9 cellular contexts compared by ENCODE assay signal in the genomic region with DNA sequence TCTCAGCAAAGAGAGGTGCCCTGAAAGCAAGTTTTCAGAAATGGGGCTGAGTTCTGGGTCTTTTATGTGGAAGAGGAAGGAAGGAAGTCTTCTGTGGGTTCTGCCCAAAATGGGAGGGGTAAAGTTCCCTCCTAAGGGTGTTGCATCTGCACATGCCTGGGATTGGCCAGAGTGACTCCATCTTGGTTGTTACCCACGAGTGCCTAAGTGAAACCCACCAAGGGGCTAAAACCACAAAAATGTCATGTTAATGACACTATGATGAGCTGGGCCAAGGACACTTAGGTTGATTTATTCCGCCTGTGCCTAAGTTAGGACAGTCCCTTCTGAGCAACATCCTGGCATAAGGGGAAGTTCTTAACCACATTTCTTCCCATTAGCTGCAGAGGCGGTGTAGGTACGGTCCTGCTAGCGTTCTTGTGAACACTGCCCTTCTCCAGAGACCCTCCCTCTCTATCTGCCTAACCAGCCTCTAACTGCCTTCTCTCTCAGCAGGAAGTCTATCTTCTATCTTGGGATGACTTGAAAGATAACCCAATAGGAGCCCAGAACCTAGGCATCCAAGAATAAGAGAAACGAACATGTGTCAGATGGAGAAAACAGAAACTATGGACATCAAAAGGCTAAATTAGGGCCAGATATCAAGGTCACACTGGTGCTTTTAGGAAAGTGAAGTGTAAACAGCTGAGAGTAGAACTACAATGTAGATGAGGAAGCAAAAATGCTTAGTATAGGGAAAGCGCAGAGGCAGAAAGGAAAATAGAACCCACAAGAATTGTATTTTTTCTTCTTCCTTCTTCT.
A peak's percentile ranks its signal among the peaks of the same experiment; 100 is the strongest.
DNase-seq lines count a peak whose midpoint lies in the region; ATAC-seq and TF ChIP-seq lines count a peak whose summit lies in the region.
"Had no signal": no experiment of that assay in that cellular context is flagged by ENCODE, and none has a peak within 500 bp of the region (broad histone marks: within the 10 kb centered on the region; RNA-seq: fewer than 3 reads in every experiment).

No MANE protein-coding gene starts in this region.

- H3K9me3 ChIP-seq in esophagus muscularis mucosa: peaks cover 0 to 7% (median 4%) of the 10 kb centered on the region in 4 donors

- peaks cover 16% of the 10 kb centered on the region for H3K4me1 Mint-ChIP-seq in activated naive CD8-positive, alpha-beta T cell treated with anti-CD3 and anti-CD28 coated beads, Interleukin-2, amount 10 ng/mL, durations not matched to agents 7 days and 5 days
- peaks cover 42 to 72% of the 10 kb centered on the region in 2 donors for H3K4me1 Mint-ChIP-seq in stimulated activated naive B cell treated with anti-CD40 and anti-IgM and Interleukin-4, amounts not matched to agents 10 μg/mL and 1 μg/mL and 100 μg/mL, for 72 hours

- intact Hi-C loops in esophagus muscularis mucosa (cut with DNase I): no loop called here

- no peaks in the 10 kb centered on the region for H3K4me1 ChIP-seq in esophagus muscularis mucosa

- no peaks in the 10 kb centered on the region for H3K27me3 ChIP-seq in esophagus muscularis mucosa

- 71% methylated on average over 7 of the region's 7 CpGs for WGBS in esophagus muscularis mucosa

- no peaks in the 10 kb centered on the region for H3K27me3 Mint-ChIP-seq in activated naive CD8-positive, alpha-beta T cell treated with anti-CD3 and anti-CD28 coated beads, Interleukin-2, amount 10 ng/mL, durations not matched to agents 7 days and 5 days
- no peaks in the 10 kb centered on the region for H3K27me3 Mint-ChIP-seq in stimulated activated naive B cell treated with anti-CD40 and anti-IgM and Interleukin-4, amounts not matched to agents 10 μg/mL and 1 μg/mL and 100 μg/mL, for 72 hours

- no peak for DNase-seq in activated CD4-positive, CD25-positive, alpha-beta regulatory T cell (lab: John Stamatoyannopoulos, UW)
- DNase-seq in NOMO-1 (lab: John Stamatoyannopoulos, UW; ENCODE audit: unreplicated experiment in 2 of 2): peak; percentile 93 to 98
- DNase-seq in activated naive CD8-positive, alpha-beta T cell treated with anti-CD3 and anti-CD28 coated beads, Interleukin-2, amount 10 ng/mL, durations not matched to agents 7 days and 5 days: peak; percentile 32
- DNase-seq in stimulated activated naive B cell treated with anti-CD40 and anti-IgM and Interleukin-4, amounts not matched to agents 10 μg/mL and 1 μg/mL and 100 μg/mL, for 72 hours: peak; percentile 81
- DNase-seq in esophagus muscularis mucosa (ENCODE audit: extremely low spot score): no peak
- no peak for DNase-seq in cerebellum (ENCODE audit: low spot score)

- H3K9me3 Mint-ChIP-seq in activated naive CD8-positive, alpha-beta T cell treated with anti-CD3 and anti-CD28 coated beads, Interleukin-2, amount 10 ng/mL, durations not matched to agents 7 days and 5 days: peaks cover 41% of the 10 kb centered on the region
- H3K9me3 Mint-ChIP-seq in stimulated activated naive B cell treated with anti-CD40 and anti-IgM and Interleukin-4, amounts not matched to agents 10 μg/mL and 1 μg/mL and 100 μg/mL, for 72 hours: peaks cover 0 to 1% of the 10 kb centered on the region in 2 donors

- peak overlapping the region; percentile 83 for H3K27ac Mint-ChIP-seq in activated naive CD8-positive, alpha-beta T cell treated with anti-CD3 and anti-CD28 coated beads, Interleukin-2, amount 10 ng/mL, durations not matched to agents 7 days and 5 days
- H3K27ac Mint-ChIP-seq in stimulated activated naive B cell treated with anti-CD40 and anti-IgM and Interleukin-4, amounts not matched to agents 10 μg/mL and 1 μg/mL and 100 μg/mL, for 72 hours: peak overlapping the region; percentile 94

- peak; percentile 77 to 85 for ATAC-seq in activated CD4-positive, CD25-positive, alpha-beta regulatory T cell treated with anti-CD3 and anti-CD28 coated beads, Interleukin-2, amount 50 U/mL, for 24 hours
- peak; percentile 71 for ATAC-seq in activated naive CD8-positive, alpha-beta T cell treated with anti-CD3 and anti-CD28 coated beads, Interleukin-2, amount 10 ng/mL, durations not matched to agents 7 days and 5 days (ENCODE audit: low read depth)
- peak; percentile 91 to 94 for ATAC-seq in stimulated activated naive B cell treated with anti-CD40 and anti-IgM and Interleukin-4, amounts not matched to agents 10 μg/mL and 1 μg/mL and 100 μg/mL, for 72 hours (replicated peaks)
- no peak for ATAC-seq in GM18861 (IDR thresholded peaks at IDR 0.05; ENCODE audit: unreplicated experiment)

- H3K36me3 ChIP-seq in esophagus muscularis mucosa: no peaks in the 10 kb centered on the region

- TF ChIP-seq CTCF in esophagus muscularis mucosa (IDR thresholded peaks at IDR 0.05): no peak

- POLR2A ChIA-PET in activated naive CD8-positive, alpha-beta T cell treated with anti-CD3 and anti-CD28 coated beads, Interleukin-2, amount 10 ng/mL, durations not matched to agents 7 days and 5 days (lab: Charles Lee): interaction anchor here (1.3 kb wide), 2 partner anchors 58 to 64 kb away, joined by 5 to 7 read pairs; no protein-coding TSS in a partner anchor

- TF ChIP-seq EP300 in esophagus muscularis mucosa (IDR thresholded peaks at IDR 0.05): no peak

- H3K36me3 Mint-ChIP-seq in activated naive CD8-positive, alpha-beta T cell treated with anti-CD3 and anti-CD28 coated beads, Interleukin-2, amount 10 ng/mL, durations not matched to agents 7 days and 5 days: peaks cover 62% of the 10 kb centered on the region
- peaks cover 0 to 9% of the 10 kb centered on the region in 2 donors for H3K36me3 Mint-ChIP-seq in stimulated activated naive B cell treated with anti-CD40 and anti-IgM and Interleukin-4, amounts not matched to agents 10 μg/mL and 1 μg/mL and 100 μg/mL, for 72 hours

- no peak for TF ChIP-seq POLR2A in esophagus muscularis mucosa (IDR thresholded peaks at IDR 0.05; ENCODE audit: low read depth)

- H3K4me3 Mint-ChIP-seq in activated naive CD8-positive, alpha-beta T cell treated with anti-CD3 and anti-CD28 coated beads, Interleukin-2, amount 10 ng/mL, durations not matched to agents 7 days and 5 days: peak overlapping the region; percentile 56
- peak overlapping the region; percentile 73 for H3K4me3 Mint-ChIP-seq in stimulated activated naive B cell treated with anti-CD40 and anti-IgM and Interleukin-4, amounts not matched to agents 10 μg/mL and 1 μg/mL and 100 μg/mL, for 72 hours

- no peak overlapping the region for H3K27ac ChIP-seq in esophagus muscularis mucosa (replicated peaks in 1 of 4)
- H3K27ac ChIP-seq: 22Rv1 had no signal

- H3K4me3 ChIP-seq in esophagus muscularis mucosa: no peak overlapping the region

Comparison
In these comparisons a context has a peak if more than half of its experiments do, and no peak if none do; other contexts are left out.
1. DNase-seq: peak in NOMO-1 (2 of 2), activated naive CD8-positive, alpha-beta T cell treated with anti-CD3 and anti-CD28 coated beads, Interleukin-2, amount 10 ng/mL, durations not matched to agents 7 days and 5 days (single experiment) and stimulated activated naive B cell treated with anti-CD40 and anti-IgM and Interleukin-4, amounts not matched to agents 10 μg/mL and 1 μg/mL and 100 μg/mL, for 72 hours (single experiment); none in activated CD4-positive, CD25-positive, alpha-beta regulatory T cell (0 of 4), esophagus muscularis mucosa (single experiment) and cerebellum (single experiment).